9 cellular contexts compared by ENCODE assay signal in the genomic region with DNA sequence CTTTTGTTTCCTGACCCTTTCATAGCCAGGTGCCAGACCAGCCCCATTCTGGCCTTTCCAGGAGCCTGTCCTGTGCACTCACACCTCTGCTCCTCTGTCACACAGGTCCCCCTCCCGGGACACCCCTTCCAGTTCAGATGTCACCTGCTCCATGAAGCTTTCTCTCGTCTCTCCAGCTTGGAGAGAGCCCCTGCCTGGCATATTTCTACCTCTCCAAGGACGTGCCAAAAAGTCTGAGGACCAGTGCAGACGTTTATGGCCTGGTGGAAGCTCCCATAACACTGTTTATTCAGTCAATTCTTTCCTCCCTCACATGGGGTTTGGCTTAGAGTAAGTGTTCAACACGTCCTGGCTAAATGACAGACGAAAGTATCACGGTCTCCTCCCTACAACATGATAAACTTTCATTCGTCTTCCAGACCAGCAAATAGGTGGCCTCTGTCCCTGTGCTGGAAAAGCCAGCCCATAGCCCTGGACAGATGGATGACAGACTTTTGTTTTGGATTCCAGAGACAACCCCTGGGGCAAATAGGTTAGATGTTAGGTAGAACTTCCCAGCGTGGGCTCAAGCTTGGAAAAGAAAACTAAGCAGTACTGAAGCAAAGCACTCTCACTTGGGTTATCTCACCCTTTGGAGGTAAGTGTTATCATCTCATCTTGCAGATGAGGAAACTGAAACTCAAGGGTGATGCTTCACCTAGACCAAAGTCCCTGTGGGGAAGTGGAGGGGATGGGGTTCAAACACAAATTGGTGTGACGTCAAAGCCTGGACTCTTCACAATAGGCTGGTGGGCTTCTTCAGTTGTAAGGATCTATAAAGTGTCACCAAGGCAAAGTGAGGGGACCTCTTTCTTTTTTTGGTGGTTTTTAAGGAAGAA. TPM values are rescaled to one million over a fixed set of nuclear protein-coding genes. Genes with fewer than 3 reads are reported as not detected.
DNase-seq lines count a peak whose midpoint lies in the region; ATAC-seq and TF ChIP-seq lines count a peak whose summit lies in the region.
"Had no signal": no experiment of that assay in that cellular context is flagged by ENCODE, and none has a peak within 500 bp of the region (broad histone marks: within the 10 kb centered on the region; RNA-seq: fewer than 3 reads in every experiment).

No MANE protein-coding gene starts in this region.

- peak overlapping the region; percentile 90 for H3K27ac Mint-ChIP-seq in activated naive CD8-positive, alpha-beta T cell treated with anti-CD3 and anti-CD28 coated beads, Interleukin-2, amount 50 U/mL, for 24 hours

- H3K4me1 Mint-ChIP-seq in activated naive CD8-positive, alpha-beta T cell treated with anti-CD3 and anti-CD28 coated beads, Interleukin-2, amount 50 U/mL, for 24 hours, result peaks cover 57% of the 10 kb centered on the region

- H3K4me3 ChIP-seq in right atrium auricular region (peak overlapping the region; percentile 71 to 89), mucosa of rectum (ENCODE audit: low read length in 2 of 2) (peak overlapping the region; percentile 68 to 99), uterus (peak overlapping the region; percentile 46 to 98)

- H3K9me3 ChIP-seq in right atrium auricular region (no peaks in the 10 kb centered on the region), mucosa of rectum (ENCODE audit: control insufficient read depth in 2 of 2, low read length in 2 of 2) (no peaks in the 10 kb centered on the region), uterus (no peaks in the 10 kb centered on the region)

- TF ChIP-seq CTCF in right atrium auricular region (IDR thresholded peaks at IDR 0.05), result no peak
- no peak for TF ChIP-seq CTCF in uterus (IDR thresholded peaks at IDR 0.05)

- DNase-seq in right atrium auricular region (ENCODE audit: low spot score), result no peak
- DNase-seq in cardiac septum (ENCODE audit: low spot score), result no peak
- DNase-seq in activated naive CD8-positive, alpha-beta T cell treated with anti-CD3 and anti-CD28 coated beads, Interleukin-2, amount 50 U/mL, for 24 hours, result no peak
- no peak for DNase-seq in uterus
- no peak for DNase-seq in medulla oblongata (ENCODE audit: extremely low spot score)
- no peak for DNase-seq in G401 (ENCODE audit: low spot score)
- DNase-seq: kidney glomerular epithelial cell had no signal

- no peak overlapping the region for H3K4me3 Mint-ChIP-seq in activated naive CD8-positive, alpha-beta T cell treated with anti-CD3 and anti-CD28 coated beads, Interleukin-2, amount 50 U/mL, for 24 hours

- in situ Hi-C loops in G401 (cut with HindIII; ENCODE audit: low sequenced_read_pairs), result no loop called here

- intact Hi-C loops in cardiac septum (cut with DNase I), result no loop called here
- intact Hi-C loops in uterus (cut with DNase I; ENCODE audit: low total_unique reads), result loop anchor here (5.0 kb wide), 1 partner anchor 81 kb away; no protein-coding TSS in a partner anchor

- TF ChIP-seq POLR2A in uterus (IDR thresholded peaks at IDR 0.05), result no peak

- H3K9me3 Mint-ChIP-seq in activated naive CD8-positive, alpha-beta T cell treated with anti-CD3 and anti-CD28 coated beads, Interleukin-2, amount 50 U/mL, for 24 hours, result no peaks in the 10 kb centered on the region

- peaks cover 30% of the 10 kb centered on the region for H3K36me3 Mint-ChIP-seq in activated naive CD8-positive, alpha-beta T cell treated with anti-CD3 and anti-CD28 coated beads, Interleukin-2, amount 50 U/mL, for 24 hours (ENCODE audit: low read depth)

- peak overlapping the region; percentile 88 to 91 for H3K27ac ChIP-seq in right atrium auricular region
- peak overlapping the region; percentile 79 to 81 for H3K27ac ChIP-seq in mucosa of rectum (ENCODE audit: low read depth in 2 of 2, low read length in 2 of 2)
- peak overlapping the region; percentile 88 to 91 for H3K27ac ChIP-seq in uterus

- ATAC-seq in activated naive CD8-positive, alpha-beta T cell treated with anti-CD3 and anti-CD28 coated beads, Interleukin-2, amount 50 U/mL, for 24 hours, result peak; percentile 63
- no peak for ATAC-seq in HG03045 (IDR thresholded peaks at IDR 0.05; ENCODE audit: unreplicated experiment)

- H3K27me3 ChIP-seq in right atrium auricular region (no peaks in the 10 kb centered on the region), mucosa of rectum (ENCODE audit: control insufficient read depth in 2 of 2, insufficient read depth in 2 of 2, low read length in 2 of 2) (no peaks in the 10 kb centered on the region), uterus (no peaks in the 10 kb centered on the region)

- H3K4me1 ChIP-seq in right atrium auricular region (peaks cover 0 to 68% of the 10 kb centered on the region in 2 donors), mucosa of rectum (ENCODE audit: control insufficient read depth in 2 of 2, insufficient read depth in 2 of 2, low read length in 2 of 2) (peaks cover 69 to 73% of the 10 kb centered on the region in 2 donors), uterus (peaks cover 24 to 30% of the 10 kb centered on the region in 2 donors)

- no peaks in the 10 kb centered on the region for H3K27me3 Mint-ChIP-seq in activated naive CD8-positive, alpha-beta T cell treated with anti-CD3 and anti-CD28 coated beads, Interleukin-2, amount 50 U/mL, for 24 hours

- peak overlapping the region; percentile 56 to 92 for H3K9ac ChIP-seq in mucosa of rectum (ENCODE audit: low read depth in 1 of 2, low read length in 2 of 2)

- H3K36me3 ChIP-seq in right atrium auricular region, result peaks cover 7% of the 10 kb centered on the region
- no peaks in the 10 kb centered on the region for H3K36me3 ChIP-seq in mucosa of rectum (ENCODE audit: control insufficient read depth in 2 of 2, insufficient read depth in 2 of 2, low read length in 2 of 2)
- no peaks in the 10 kb centered on the region for H3K36me3 ChIP-seq in uterus

RNA-seq across cellular contexts. Expression of gene ECE1, which starts 52.9 kb away (rescaled TPM):
- total RNA-seq in right atrium auricular region (100 to 1,000 TPM in 1 of 2 donors, 10 to 100 TPM in 1; 83.7 to 152 TPM), cardiac septum (55.8 TPM), uterus (100 to 1,000 TPM in 1 of 4 donors, 10 to 100 TPM in 3; 45.6 to 175 (median 59.1) TPM)
- total RNA-seq in G401 (2014; rRNA removed; shearing (Covaris generic)), result 19.3 and 50.4 TPM in 2 replicates
